Comparison of ENCODE assay signal across 8 cellular contexts in the genomic region with DNA sequence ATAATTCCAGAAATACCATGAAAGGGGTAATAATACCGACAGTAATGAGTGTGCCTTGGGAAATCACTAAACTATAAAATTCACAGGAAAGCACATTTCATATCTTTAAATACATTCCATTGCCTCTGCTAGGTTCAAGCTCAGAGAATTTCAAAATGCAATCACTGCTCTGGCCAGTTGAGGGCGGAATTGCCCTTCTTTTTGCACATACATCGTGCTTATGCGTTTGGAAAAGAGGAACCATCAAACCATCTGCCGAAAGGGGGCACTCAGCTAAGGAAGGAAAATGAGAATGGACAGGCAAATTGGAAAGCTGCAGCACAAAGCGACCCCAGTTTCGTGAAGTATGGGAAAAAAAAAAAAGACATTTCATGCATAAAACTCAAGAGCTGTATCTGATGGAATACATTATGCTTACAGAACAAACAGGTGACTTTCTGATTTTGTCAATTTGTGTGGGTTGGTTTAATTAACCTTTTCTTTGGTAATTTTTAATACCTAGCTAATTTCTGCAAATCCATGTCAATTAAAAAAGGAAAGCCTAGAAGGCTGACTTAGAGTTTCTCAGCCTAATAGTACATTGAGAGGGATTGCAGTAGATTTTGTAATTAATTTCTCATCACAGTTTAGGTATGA.
DNase-seq lines count a peak whose midpoint lies in the region; FAIRE-seq and TF ChIP-seq lines count a peak whose summit lies in the region.

No MANE protein-coding gene starts in this region.

- 1 to 2% (median 2%) methylated on average over 7 of the region's 7 CpGs for WGBS in small intestine, 3 donors

- intact Hi-C loops in OCI-LY7 (cut with micrococcal nuclease; ENCODE audit: unreplicated experiment): loop anchor here (1.0 to 10.0 kb wide), 5 partner anchors 244 to 1858 kb away; no protein-coding TSS in a partner anchor
- intact Hi-C loops in ascending aorta (cut with DNase I): loop anchor here (2.0 to 10.0 kb wide), 2 partner anchors 754 to 948 kb away; no protein-coding TSS in a partner anchor

- TF ChIP-seq CTCF in HEK293 (tag by site-specific recombination; IDR thresholded peaks at IDR 0.05) (peak; percentile 28; the same call in 1 of the 2 replicates), LNCAP (IDR thresholded peaks at IDR 0.05) (peak; percentile 99), OCI-LY7 (conservative IDR thresholded peaks at IDR 0.05; ENCODE audit: low read length) (peak; percentile 85), ascending aorta (IDR thresholded peaks at IDR 0.05) (peak; percentile 50 to 88 (median 75))

- no peak overlapping the region for H3K4me2 ChIP-seq in OCI-LY7 (ENCODE audit: low read length)

- no TSS peak for BruUV-seq in OCI-LY7 (replicated peaks; lab: Mats Ljungman, UMichigan)

- no peaks in the 10 kb centered on the region for H3K4me1 ChIP-seq in HEK293 (ENCODE audit: control insufficient read depth, insufficient read depth, low read length)
- no peaks in the 10 kb centered on the region for H3K4me1 ChIP-seq in OCI-LY7 (ENCODE audit: insufficient read depth, low read length, poor library complexity, severe bottlenecking)
- H3K4me1 ChIP-seq in ascending aorta: no peaks in the 10 kb centered on the region
- H3K4me1 ChIP-seq in small intestine (ENCODE audit: control insufficient read depth in 2 of 2, insufficient read depth in 1 of 2, low read depth in 1 of 2, low read length in 1 of 2): no peaks in the 10 kb centered on the region

- H3K36me3 ChIP-seq in HEK293 (ENCODE audit: control insufficient read depth in 2 of 2, insufficient read depth in 1 of 2, low read length in 2 of 2) (no peaks in the 10 kb centered on the region), OCI-LY7 (ENCODE audit: insufficient read depth, low read length) (no peaks in the 10 kb centered on the region; the same call in 1 of the 2 replicates), ascending aorta (no peaks in the 10 kb centered on the region), small intestine (ENCODE audit: control insufficient read depth in 2 of 2, insufficient read depth in 2 of 2, low read length in 2 of 2) (no peaks in the 10 kb centered on the region)

- H3K4me3 ChIP-seq in HEK293 (ENCODE audit: low read depth, low read length) (no peak overlapping the region), OCI-LY7 (ENCODE audit: low read depth, low read length, poor library complexity, severe bottlenecking) (no peak overlapping the region), ascending aorta (no peak overlapping the region), small intestine (ENCODE audit: low read depth in 1 of 2, low read length in 2 of 2) (no peak overlapping the region)

- CTCF ChIA-PET in HEK293 (lab: Yijun Ruan, JAX) (interaction anchor here (0.6 to 1.7 kb wide), 33 partner anchors 9 to 1860 kb away, joined by 3 to 10 read pairs (median 3); no protein-coding TSS in a partner anchor), OCI-LY7 (lab: Charles Lee; ENCODE audit: unreplicated experiment) (interaction anchor here (0.6 kb wide), 1 partner anchor 1863 kb away, joined by 4 read pairs; no protein-coding TSS in a partner anchor)

- H3K27me3 ChIP-seq in ascending aorta: no peaks in the 10 kb centered on the region
- no peaks in the 10 kb centered on the region for H3K27me3 ChIP-seq in small intestine (ENCODE audit: control insufficient read depth in 2 of 2, insufficient read depth in 2 of 2, low read length in 2 of 2)

- H3K79me2 ChIP-seq in OCI-LY7 (ENCODE audit: insufficient read depth, low read depth, low read length): no peaks in the 10 kb centered on the region

- no peaks in the 10 kb centered on the region for H4K20me1 ChIP-seq in OCI-LY7 (ENCODE audit: insufficient read depth, low read length)

- H2AFZ ChIP-seq in OCI-LY7 (ENCODE audit: low read length): no peak overlapping the region

- no peak overlapping the region for H3K27ac ChIP-seq in HEK293 (ENCODE audit: extremely low read depth, low read depth, low read length)
- no peak overlapping the region for H3K27ac ChIP-seq in OCI-LY7 (ENCODE audit: low read depth, low read length, poor library complexity, severe bottlenecking)
- H3K27ac ChIP-seq in ascending aorta: no peak overlapping the region
- no peak overlapping the region for H3K27ac ChIP-seq in small intestine (ENCODE audit: low read depth in 1 of 2, low read length in 1 of 2)

- H3K9me2 ChIP-seq in OCI-LY7 (ENCODE audit: insufficient read depth, low read length): no peaks in the 10 kb centered on the region

- DNase-seq in activated T-cell treated with anti-CD3 and anti-CD28 coated beads for 24 hours (ENCODE audit: low read depth): peak; percentile 16
- no peak for DNase-seq in activated T-cell treated with anti-CD3 and anti-CD28 coated beads, Interleukin-2, amount 50 U/mL, for 1 hour
- peak; percentile 58 for DNase-seq in OCI-LY7 (ENCODE audit: low spot score)
- peak in 1 of 2 donors; percentile 77 for DNase-seq in ascending aorta (ENCODE audit: low spot score in 2 of 2)
- DNase-seq in hippocampal formation (lab: John Stamatoyannopoulos, UW): peak; percentile 70 to 86
- DNase-seq in small intestine: peak; percentile 64

- POLR2A ChIA-PET in HEK293 (lab: Yijun Ruan, JAX) (interaction anchor here (0.6 kb wide), 1 partner anchor 1165 kb away, joined by 3 read pairs; no protein-coding TSS in a partner anchor), OCI-LY7 (lab: Charles Lee) (interaction anchor here (0.6 to 0.7 kb wide), 6 partner anchors 110 to 1311 kb away, joined by 3 to 5 read pairs (median 4); no protein-coding TSS in a partner anchor)

- no peak for FAIRE-seq in small intestine (lab: Jason Lieb, UNC)

- no peaks in the 10 kb centered on the region for H3K9me3 ChIP-seq in HEK293 (ENCODE audit: control insufficient read depth, insufficient read depth, low read depth, low read length)
- no peaks in the 10 kb centered on the region for H3K9me3 ChIP-seq in OCI-LY7 (ENCODE audit: low read length)
- no peaks in the 10 kb centered on the region for H3K9me3 ChIP-seq in ascending aorta
- no peaks in the 10 kb centered on the region for H3K9me3 ChIP-seq in small intestine (ENCODE audit: control insufficient read depth, low read depth)

TF ChIP-seq in HEK293, 187 proteins besides CTCF, POLR2A, EP300 and RAD21:
- TF ChIP-seq ZBTB48 (tag by site-specific recombination; IDR thresholded peaks at IDR 0.05): no peak
- TF ChIP-seq, protein P1, sequence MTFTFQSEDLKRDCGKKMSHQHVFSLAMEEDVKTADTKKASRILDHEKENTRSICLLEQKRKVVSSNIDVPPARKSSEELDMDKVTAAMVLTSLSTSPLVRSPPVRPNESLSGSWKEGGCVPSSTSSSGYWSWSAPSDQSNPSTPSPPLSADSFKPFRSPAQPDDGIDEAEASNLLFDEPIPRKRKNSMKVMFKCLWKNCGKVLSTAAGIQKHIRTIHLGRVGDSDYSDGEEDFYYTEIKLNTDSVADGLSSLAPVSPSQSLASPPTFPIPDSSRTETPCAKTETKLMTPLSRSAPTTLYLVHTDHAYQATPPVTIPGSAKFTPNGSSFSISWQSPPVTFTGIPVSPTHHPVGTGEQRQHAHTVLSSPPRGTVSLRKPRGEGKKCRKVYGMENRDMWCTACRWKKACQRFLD (tag by site-specific recombination; IDR thresholded peaks at IDR 0.05): no peak
- no peak for TF ChIP-seq ZNF37A (tag by site-specific recombination; IDR thresholded peaks at IDR 0.05)
- peak; percentile 80 for TF ChIP-seq ZNF654 (tag by site-specific recombination; IDR thresholded peaks at IDR 0.05; ENCODE audit: low read depth)

Comparison
In these comparisons a context has a peak if more than half of its experiments do, and no peak if none do; other contexts are left out.
1. CTCF ChIP-seq: peak in every context shown above with its lines; median percentile 99 in LNCAP; 85 in OCI-LY7; 75 in ascending aorta; 28 in HEK293.